ENCODE assay signal across 35 cellular contexts in genomic region chr11:30210357-30210756, GRCh38. TPM values are rescaled to one million over a fixed set of nuclear protein-coding genes. Genes with fewer than 3 reads are reported as not detected.
DNase-seq lines count a peak whose midpoint lies in the region; ATAC-seq, FAIRE-seq and TF ChIP-seq lines count a peak whose summit lies in the region.
"Had no signal": no experiment of that assay in that cellular context is flagged by ENCODE, and none has a peak within 500 bp of the region (broad histone marks: within the 10 kb centered on the region; RNA-seq: fewer than 3 reads in every experiment).

No MANE protein-coding gene starts in this region.

- H3K9me3 ChIP-seq in mammary epithelial cell (replicated peaks; ENCODE audit: insufficient read depth, low read length) = no peaks in the 10 kb centered on the region
- H3K9me3 ChIP-seq: HAP-1, SJCRH30 had no signal

- no peaks in the 10 kb centered on the region for H3K36me3 ChIP-seq in mammary epithelial cell (ENCODE audit: insufficient read depth, low read length)
- H3K36me3 ChIP-seq: HAP-1, SJCRH30 had no signal

- H3K27ac Mint-ChIP-seq in activated T-cell treated with anti-CD3 and anti-CD28 coated beads, Interleukin-2, amount 50 U/mL, for 24 hours = no peak overlapping the region
- H3K27ac Mint-ChIP-seq: CD4-positive, alpha-beta memory T cell; HFFc6 had no signal

- CTCF ChIA-PET in mammary epithelial cell (lab: Charles Lee; ENCODE audit: low non-redundant PET) = no interaction called here

- H3K4me1 Mint-ChIP-seq in activated T-cell treated with anti-CD3 and anti-CD28 coated beads, Interleukin-2, amount 50 U/mL, for 24 hours (ENCODE audit: low read depth) = peaks cover 7% of the 10 kb centered on the region

- FAIRE-seq in GM19239 (lab: Jason Lieb, UNC) = no peak
- FAIRE-seq: A204.1, HepG2, RCC 7860 had no signal

- WGBS in mammary epithelial cell (ENCODE audit: low coverage, missing lambda C conversion rate) = 0% methylated on average over 1 of the region's 2 CpGs

- dilution Hi-C loops in mammary epithelial cell (cut with HindIII; ENCODE audit: low sequenced_read_pairs) = no loop called here

- H3K27me3 ChIP-seq in mammary epithelial cell (ENCODE audit: insufficient read depth, low read length) = no peaks in the 10 kb centered on the region

- H3K4me3 Mint-ChIP-seq in activated T-cell treated with anti-CD3 and anti-CD28 coated beads, Interleukin-2, amount 50 U/mL, for 24 hours = no peak overlapping the region
- H3K4me3 Mint-ChIP-seq: CD4-positive, alpha-beta memory T cell; HFFc6 had no signal

- H2AFZ ChIP-seq in mammary epithelial cell (ENCODE audit: low read depth, low read length) = no peak overlapping the region

- no peak overlapping the region for H3K9ac ChIP-seq in mammary epithelial cell (ENCODE audit: insufficient read depth, low read length)

- H3K36me3 Mint-ChIP-seq in activated T-cell treated with anti-CD3 and anti-CD28 coated beads, Interleukin-2, amount 50 U/mL, for 24 hours (ENCODE audit: low read depth) = no peaks in the 10 kb centered on the region
- H3K36me3 Mint-ChIP-seq: CD4-positive, alpha-beta memory T cell had no signal

- no peaks in the 10 kb centered on the region for H3K4me1 ChIP-seq in mammary epithelial cell (ENCODE audit: insufficient read depth, low read length)
- H3K4me1 ChIP-seq: HAP-1, SJCRH30 had no signal

- DNase-seq in DMS53 treated with DMSO at 0.1 percent for 48 hours (lab: John Stamatoyannopoulos, UW; ENCODE audit: unreplicated experiment) (peak; percentile 16), GM13976 (ENCODE audit: low spot score) (peak; percentile 7), mammary epithelial cell (peak; percentile 24), iPS DF 19.7 (ENCODE audit: low read depth, low spot score) (peak; percentile 7), NOMO-1 treated with DMSO at 0.1 percent for 48 hours (lab: John Stamatoyannopoulos, UW; ENCODE audit: unreplicated experiment) (no peak), GM19239 (ENCODE audit: insufficient read length, low spot score) (no peak)
- no peak for DNase-seq in activated T-cell treated with anti-CD3 and anti-CD28 coated beads, Interleukin-2, amount 50 U/mL, for 24 hours
- DNase-seq: C1 segment of cervical spinal cord; CD4-positive, alpha-beta memory T cell; COR-L47; DMS79; EL; GF-D8; GOT3; HFFc6; Karpas-422; NCI-H1694 treated with DMSO at 0.1 percent for 48 hours; NCI-H2081 treated with DMSO at 0.1 percent for 48 hours; NCI-H2171; NCI-H226; NCI-H510A; NCI-H748 treated with DMSO at 0.1 percent for 48 hours; OCI-M1; SJCRH30 had no signal

- ATAC-seq in GM18907 (IDR thresholded peaks at IDR 0.05; ENCODE audit: unreplicated experiment) = no peak
- ATAC-seq: HepG2, Right ventricle myocardium inferior, SK-N-SH treated with all-trans-retinoic acid at 6 μM for 48 hours had no signal

- no peak overlapping the region for H3K4me3 ChIP-seq in mammary epithelial cell (replicated peaks in 1 of 3; ENCODE audit: insufficient read depth in 1 of 3, low read depth in 2 of 3, low read length in 3 of 3)
- H3K4me3 ChIP-seq: HAP-1, SJCRH30 had no signal

- no peak overlapping the region for H3K4me2 ChIP-seq in mammary epithelial cell (ENCODE audit: insufficient read depth, low read depth, low read length)

- H4K20me1 ChIP-seq in mammary epithelial cell (ENCODE audit: insufficient read depth, low read length) = no peaks in the 10 kb centered on the region

- TF ChIP-seq CTCF in GM13976 (IDR thresholded peaks at IDR 0.05; ENCODE audit: borderline replicate concordance, control extremely low read depth, extremely low read depth, insufficient read depth, missing control alignments) (no peak), mammary epithelial cell (conservative IDR thresholded peaks at IDR 0.05 in 1 of 2, IDR thresholded peaks at IDR 0.05 in 1 of 2; ENCODE audit: extremely low read depth in 1 of 2, insufficient read depth in 1 of 2, low read depth in 1 of 2, low read length in 2 of 2) (no peak)

- H3K79me2 ChIP-seq in mammary epithelial cell (ENCODE audit: insufficient read depth, low read length) = no peaks in the 10 kb centered on the region

- no peaks in the 10 kb centered on the region for H3K9me3 Mint-ChIP-seq in activated T-cell treated with anti-CD3 and anti-CD28 coated beads, Interleukin-2, amount 50 U/mL, for 24 hours
- H3K9me3 Mint-ChIP-seq: CD4-positive, alpha-beta memory T cell had no signal

- no peaks in the 10 kb centered on the region for H3K27me3 Mint-ChIP-seq in activated T-cell treated with anti-CD3 and anti-CD28 coated beads, Interleukin-2, amount 50 U/mL, for 24 hours

- intact Hi-C loops in mammary epithelial cell (cut with micrococcal nuclease) = no loop called here

- no TSS peak for BruUV-seq in mammary epithelial cell (replicated peaks; lab: Mats Ljungman, UMichigan)

- in situ Hi-C loops in GM13976 (cut with MboI; ENCODE audit: low sequenced_read_pairs, unreplicated experiment) = no loop called here
- in situ Hi-C loops in mammary epithelial cell (cut with MboI; ENCODE audit: low sequenced_read_pairs in 2 of 2) = no loop called here

- H3K27ac ChIP-seq in mammary epithelial cell (ENCODE audit: insufficient read depth, low read depth, low read length) = no peak overlapping the region
- H3K27ac ChIP-seq: SJCRH30 had no signal

RNA-seq across cellular contexts. Expression of gene FSHB, which starts 20.5 kb away (rescaled TPM):
- total RNA-seq in mammary epithelial cell = not detected
- polyA plus RNA-seq in mammary epithelial cell = not detected
- not detected for polyA minus RNA-seq in mammary epithelial cell
- total RNA-seq: CD4-positive, alpha-beta memory T cell; HepG2; HFFc6; HT1080; M059J; Right ventricle myocardium inferior; SJCRH30; T-helper 2 cell treated with Interferon-gamma antibody and Interleukin-4, amounts not matched to agents 100 ng/mL and 5 ng/mL, for 36 hours had no signal
- polyA plus RNA-seq: AG04450; CD4-positive, alpha-beta memory T cell; HepG2 had no signal

Comparison
In these comparisons a context has a peak if more than half of its experiments do, and no peak if none do; other contexts are left out.
1. DNase-seq: peak in DMS53 treated with DMSO at 0.1 percent for 48 hours (single experiment), GM13976 (single experiment), mammary epithelial cell (single experiment) and iPS DF 19.7 (single experiment); none in NOMO-1 treated with DMSO at 0.1 percent for 48 hours (single experiment), GM19239 (single experiment) and activated T-cell treated with anti-CD3 and anti-CD28 coated beads, Interleukin-2, amount 50 U/mL, for 24 hours (single experiment).